ENCODE assay signal across 11 cellular contexts in the genomic region with DNA sequence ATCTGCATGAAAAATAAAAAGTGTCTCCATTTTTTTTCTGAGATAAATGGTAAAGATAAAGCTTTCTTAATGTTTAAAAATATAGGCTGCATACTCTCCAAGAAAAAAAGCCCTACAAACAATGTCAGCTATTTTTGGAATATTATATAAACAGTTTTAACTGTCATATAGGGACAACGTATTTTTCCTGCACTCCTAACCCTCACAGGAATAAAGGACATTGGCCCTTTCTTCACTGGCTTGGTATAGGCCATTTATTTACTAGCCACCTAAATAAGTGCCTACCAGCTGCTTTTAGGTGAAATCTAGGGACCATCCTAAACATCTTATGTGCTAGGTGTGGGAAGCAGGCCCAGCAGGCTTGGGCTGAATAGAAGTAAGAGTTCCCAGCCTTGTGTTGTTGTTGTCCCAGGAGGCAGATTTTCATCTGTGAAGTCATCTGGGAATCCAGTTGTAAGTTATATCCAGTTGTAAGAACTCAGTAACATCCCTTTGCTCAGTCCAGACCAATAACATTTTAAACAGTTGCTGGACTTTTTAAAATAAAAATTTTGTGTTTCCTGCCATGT. TPM values are rescaled to one million over a fixed set of nuclear protein-coding genes. Genes with fewer than 3 reads are reported as not detected.
DNase-seq lines count a peak whose midpoint lies in the region; ATAC-seq and TF ChIP-seq lines count a peak whose summit lies in the region.
"Had no signal": no experiment of that assay in that cellular context is flagged by ENCODE, and none has a peak within 500 bp of the region (broad histone marks: within the 10 kb centered on the region; RNA-seq: fewer than 3 reads in every experiment).

No MANE protein-coding gene starts in this region.

- no peak for DNase-seq in activated naive CD8-positive, alpha-beta T cell treated with anti-CD3 and anti-CD28 coated beads, Interleukin-2, amount 10 ng/mL, durations not matched to agents 7 days and 5 days
- DNase-seq in activated naive CD8-positive, alpha-beta T cell treated with anti-CD3 and anti-CD28 coated beads for 36 hours, result no peak
- DNase-seq in MCF 10A (ENCODE audit: unreplicated experiment) (no peak), upper lobe of right lung (no peak), GDM1 (lab: John Stamatoyannopoulos, UW) (no peak), NCI-H748 treated with DMSO at 0.1 percent for 48 hours (lab: John Stamatoyannopoulos, UW) (no peak), NCI-H82 (lab: John Stamatoyannopoulos, UW) (no peak)
- DNase-seq: activated CD4-positive, alpha-beta T cell treated with anti-CD3 and anti-CD28 coated beads for 4 hours; nucleus accumbens had no signal

- H3K27ac ChIP-seq in muscle layer of duodenum (ENCODE audit: low read length), result peak overlapping the region; percentile 56
- peak overlapping the region; percentile 67 for H3K27ac ChIP-seq in upper lobe of right lung

- H3K4me3 Mint-ChIP-seq in activated naive CD8-positive, alpha-beta T cell treated with anti-CD3 and anti-CD28 coated beads, Interleukin-2, amount 10 ng/mL, durations not matched to agents 7 days and 5 days, result peak overlapping the region; percentile 40
- no peak overlapping the region for H3K4me3 Mint-ChIP-seq in activated naive CD8-positive, alpha-beta T cell treated with anti-CD3 and anti-CD28 coated beads for 36 hours
- H3K4me3 Mint-ChIP-seq in MCF 10A (ENCODE audit: unreplicated experiment), result peak overlapping the region; percentile 67

- H3K36me3 Mint-ChIP-seq in activated naive CD8-positive, alpha-beta T cell treated with anti-CD3 and anti-CD28 coated beads, Interleukin-2, amount 10 ng/mL, durations not matched to agents 7 days and 5 days, result peaks cover 7% of the 10 kb centered on the region
- H3K36me3 Mint-ChIP-seq in activated naive CD8-positive, alpha-beta T cell treated with anti-CD3 and anti-CD28 coated beads for 36 hours, result peaks cover 14% of the 10 kb centered on the region
- peaks cover 65% of the 10 kb centered on the region for H3K36me3 Mint-ChIP-seq in MCF 10A (ENCODE audit: insufficient read depth, unreplicated experiment)

- no peaks in the 10 kb centered on the region for H3K27me3 Mint-ChIP-seq in activated naive CD8-positive, alpha-beta T cell treated with anti-CD3 and anti-CD28 coated beads, Interleukin-2, amount 10 ng/mL, durations not matched to agents 7 days and 5 days
- H3K27me3 Mint-ChIP-seq in activated naive CD8-positive, alpha-beta T cell treated with anti-CD3 and anti-CD28 coated beads for 36 hours, result no peaks in the 10 kb centered on the region
- H3K27me3 Mint-ChIP-seq in MCF 10A (ENCODE audit: insufficient read depth, unreplicated experiment), result no peaks in the 10 kb centered on the region

- H3K4me3 ChIP-seq in muscle layer of duodenum (ENCODE audit: low read depth in 1 of 2, low read length in 2 of 2) (no peak overlapping the region), upper lobe of right lung (peak overlapping the region; percentile 3)

- CTCF ChIA-PET in MCF 10A (lab: Yijun Ruan, JAX), result interaction anchor here (0.7 to 1.4 kb wide), 3 partner anchors 17 to 39 kb away, joined by 3 to 4 read pairs (median 4); no protein-coding TSS in a partner anchor

- H3K9me3 ChIP-seq in muscle layer of duodenum (ENCODE audit: control insufficient read depth in 1 of 2, low read length in 2 of 2), result no peaks in the 10 kb centered on the region
- no peaks in the 10 kb centered on the region for H3K9me3 ChIP-seq in upper lobe of right lung

- H3K4me1 Mint-ChIP-seq in activated naive CD8-positive, alpha-beta T cell treated with anti-CD3 and anti-CD28 coated beads, Interleukin-2, amount 10 ng/mL, durations not matched to agents 7 days and 5 days, result peaks cover 21% of the 10 kb centered on the region
- peaks cover 40% of the 10 kb centered on the region for H3K4me1 Mint-ChIP-seq in activated naive CD8-positive, alpha-beta T cell treated with anti-CD3 and anti-CD28 coated beads for 36 hours
- peaks cover 74% of the 10 kb centered on the region for H3K4me1 Mint-ChIP-seq in MCF 10A (ENCODE audit: insufficient read depth, unreplicated experiment)

- no peaks in the 10 kb centered on the region for H3K9me3 Mint-ChIP-seq in activated naive CD8-positive, alpha-beta T cell treated with anti-CD3 and anti-CD28 coated beads, Interleukin-2, amount 10 ng/mL, durations not matched to agents 7 days and 5 days
- H3K9me3 Mint-ChIP-seq in activated naive CD8-positive, alpha-beta T cell treated with anti-CD3 and anti-CD28 coated beads for 36 hours, result no peaks in the 10 kb centered on the region
- no peaks in the 10 kb centered on the region for H3K9me3 Mint-ChIP-seq in MCF 10A (ENCODE audit: unreplicated experiment)

- ATAC-seq in activated naive CD8-positive, alpha-beta T cell treated with anti-CD3 and anti-CD28 coated beads, Interleukin-2, amount 10 ng/mL, durations not matched to agents 7 days and 5 days (ENCODE audit: low read depth), result no peak
- ATAC-seq in upper lobe of right lung, result no peak
- ATAC-seq: Panc1 had no signal

- H3K27me3 ChIP-seq in muscle layer of duodenum (ENCODE audit: low read depth, low read length), result no peaks in the 10 kb centered on the region
- no peaks in the 10 kb centered on the region for H3K27me3 ChIP-seq in upper lobe of right lung

- BruUV-seq in MCF 10A (replicated peaks; lab: Mats Ljungman, UMichigan), result no TSS peak

- intact Hi-C loops in MCF 10A (cut with micrococcal nuclease) (loop anchor here (1.0 kb wide), 1 partner anchor 18 kb away; no protein-coding TSS in a partner anchor), upper lobe of right lung (cut with DNase I) (no loop called here)

- POLR2A ChIA-PET in activated naive CD8-positive, alpha-beta T cell treated with anti-CD3 and anti-CD28 coated beads, Interleukin-2, amount 10 ng/mL, durations not matched to agents 7 days and 5 days (lab: Charles Lee), result no interaction called here
- POLR2A ChIA-PET in MCF 10A (lab: Yijun Ruan, JAX), result interaction anchor here (0.8 to 1.9 kb wide), 12 partner anchors 10 to 490 kb away, joined by 3 to 8 read pairs (median 4); a partner anchor contains a TSS

- TF ChIP-seq CTCF in MCF 10A (IDR thresholded peaks at IDR 0.05; ENCODE audit: unreplicated experiment) (no peak), upper lobe of right lung (IDR thresholded peaks at IDR 0.05) (no peak)

- H3K4me1 ChIP-seq in muscle layer of duodenum (ENCODE audit: control insufficient read depth in 1 of 2, insufficient read depth in 2 of 2, low read length in 2 of 2) (peaks cover 40 to 75% of the 10 kb centered on the region in 2 donors), upper lobe of right lung (peaks cover 83% of the 10 kb centered on the region)

- H3K36me3 ChIP-seq in muscle layer of duodenum (ENCODE audit: control insufficient read depth in 1 of 2, insufficient read depth in 2 of 2, low read length in 2 of 2) (peaks cover 0 to 7% of the 10 kb centered on the region in 2 donors), upper lobe of right lung (peaks cover 5% of the 10 kb centered on the region)

- H3K27ac Mint-ChIP-seq in activated naive CD8-positive, alpha-beta T cell treated with anti-CD3 and anti-CD28 coated beads, Interleukin-2, amount 10 ng/mL, durations not matched to agents 7 days and 5 days, result no peak overlapping the region
- H3K27ac Mint-ChIP-seq in activated naive CD8-positive, alpha-beta T cell treated with anti-CD3 and anti-CD28 coated beads for 36 hours, result no peak overlapping the region
- peak overlapping the region; percentile 50 for H3K27ac Mint-ChIP-seq in MCF 10A (ENCODE audit: low read depth, unreplicated experiment)

RNA-seq across cellular contexts. Expression of a gene that starts 21.3 kb away (rescaled TPM):
- 10 to 100 TPM; 20.0 to 21.2 TPM for total RNA-seq in activated naive CD8-positive, alpha-beta T cell treated with anti-CD3 and anti-CD28 coated beads, Interleukin-2, amount 10 ng/mL, durations not matched to agents 7 days and 5 days
- 1 to 10 TPM; 7.0 to 8.0 TPM for total RNA-seq in activated naive CD8-positive, alpha-beta T cell treated with anti-CD3 and anti-CD28 coated beads for 36 hours
- total RNA-seq in MCF 10A (2022), result 51.9 and 53.0 TPM in 2 replicates
- 73.6 TPM for total RNA-seq in upper lobe of right lung
